Comparison of ENCODE assay signal across 34 cellular contexts in the genomic region with DNA sequence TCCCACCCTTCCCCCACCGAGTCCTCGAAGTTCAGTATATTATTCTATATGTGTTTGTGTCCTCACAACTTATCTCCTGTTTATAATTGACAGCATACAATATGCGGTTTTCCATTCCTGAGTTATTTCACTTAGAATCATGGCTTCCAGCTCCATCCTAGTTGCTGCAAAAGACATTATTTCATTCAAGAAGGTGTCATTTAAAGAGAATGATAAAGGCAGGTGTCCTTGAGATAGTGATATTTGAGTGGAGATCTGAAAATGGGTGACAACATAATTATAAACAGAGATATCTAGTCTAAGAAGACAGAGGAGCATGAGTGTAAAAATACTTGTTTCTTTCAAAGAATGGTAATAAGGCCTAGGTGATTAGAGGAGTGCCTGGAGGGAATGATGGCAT.
"Had no signal": no experiment of that assay in that cellular context is flagged by ENCODE, and none has a peak within 500 bp of the region (broad histone marks: within the 10 kb centered on the region; RNA-seq: fewer than 3 reads in every experiment).

No MANE protein-coding gene starts in this region.

- H3K27ac ChIP-seq: KMS-11 had no signal

- H3K36me3 ChIP-seq: MG63 had no signal

- H3K4me3 ChIP-seq: MG63 had no signal

- H3K9me3 ChIP-seq: MG63 had no signal

- H3K4me2 ChIP-seq: KMS-11 had no signal

- DNase-seq: Karpas-422, Kasumi-1, MG63, MM.1S, MV-4-11, NCI-H1048, NCI-H1092, NCI-H1092 treated with DMSO at 0.1 percent for 48 hours, NCI-H1105, NCI-H1105 treated with DMSO at 0.1 percent for 48 hours, NCI-H1417, NCI-H1417 treated with DMSO at 0.1 percent for 48 hours, NCI-H1436, NCI-H1436 treated with DMSO at 0.1 percent for 48 hours, NCI-H146, NCI-H1694, NCI-H1694 treated with DMSO at 0.1 percent for 48 hours, NCI-H187, NCI-H187 treated with DMSO at 0.1 percent for 48 hours, NCI-H1930, NCI-H2029, NCI-H2029 treated with DMSO at 0.1 percent for 48 hours, NCI-H2081, NCI-H2081 treated with DMSO at 0.1 percent for 48 hours, NCI-H2107, NCI-H2171, NCI-H2171 treated with DMSO at 0.1 percent for 48 hours, NCI-H2227 treated with DMSO at 0.1 percent for 48 hours, NCI-H226, NCI-H345, NCI-H446, NCI-H446 treated with DMSO at 0.1 percent for 48 hours, NCI-H510A had no signal

- H3K27me3 ChIP-seq: MG63 had no signal

- H3K9ac ChIP-seq: KMS-11 had no signal
